In genomic region chr9:124284237-124284831, GRCh38 we compare ENCODE assay signal across 1 cellular context.
TF ChIP-seq lines count a peak whose summit lies in the region.

No MANE protein-coding gene starts in this region.

TF ChIP-seq in HepG2, 621 proteins besides CTCF, POLR2A, EP300 and RAD21 (continued from another document and continues in another):
- TF ChIP-seq, protein P1, sequence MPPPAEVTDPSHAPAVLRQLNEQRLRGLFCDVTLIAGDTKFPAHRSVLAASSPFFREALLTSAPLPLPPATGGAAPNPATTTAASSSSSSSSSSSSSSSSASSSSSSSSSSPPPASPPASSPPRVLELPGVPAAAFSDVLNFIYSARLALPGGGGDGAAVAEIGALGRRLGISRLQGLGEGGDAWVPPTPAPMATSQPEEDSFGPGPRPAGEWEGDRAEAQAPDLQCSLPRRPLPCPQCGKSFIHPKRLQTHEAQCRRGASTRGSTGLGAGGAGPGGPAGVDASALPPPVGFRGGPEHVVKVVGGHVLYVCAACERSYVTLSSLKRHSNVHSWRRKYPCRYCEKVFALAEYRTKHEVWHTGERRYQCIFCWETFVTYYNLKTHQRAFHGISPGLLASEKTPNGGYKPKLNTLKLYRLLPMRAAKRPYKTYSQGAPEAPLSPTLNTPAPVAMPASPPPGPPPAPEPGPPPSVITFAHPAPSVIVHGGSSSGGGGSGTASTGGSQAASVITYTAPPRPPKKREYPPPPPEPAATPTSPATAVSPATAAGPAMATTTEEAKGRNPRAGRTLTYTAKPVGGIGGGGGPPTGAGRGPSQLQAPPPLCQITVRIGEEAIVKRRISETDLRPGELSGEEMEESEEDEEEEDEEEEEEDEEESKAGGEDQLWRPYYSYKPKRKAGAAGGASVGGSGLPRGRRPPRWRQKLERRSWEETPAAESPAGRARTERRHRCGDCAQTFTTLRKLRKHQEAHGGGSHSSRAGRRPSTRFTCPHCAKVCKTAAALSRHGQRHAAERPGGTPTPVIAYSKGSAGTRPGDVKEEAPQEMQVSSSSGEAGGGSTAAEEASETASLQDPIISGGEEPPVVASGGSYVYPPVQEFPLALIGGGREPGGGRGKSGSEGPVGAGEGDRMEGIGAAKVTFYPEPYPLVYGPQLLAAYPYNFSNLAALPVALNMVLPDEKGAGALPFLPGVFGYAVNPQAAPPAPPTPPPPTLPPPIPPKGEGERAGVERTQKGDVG (CRISPR knock-in tag; IDR thresholded peaks at IDR 0.05; ENCODE audit: borderline replicate concordance): 0 out of 2 replicates have a peak, but pooled peaks have one; percentile 15
- TF ChIP-seq ZNF629 (CRISPR knock-in tag; conservative IDR thresholded peaks at IDR 0.05): peak; percentile 65; the same call in 1 of the 2 replicates
- TF ChIP-seq DPF2 (CRISPR knock-in tag; IDR thresholded peaks at IDR 0.05; ENCODE audit: borderline replicate concordance, low read depth): peak; percentile 44; the same call in 1 of the 2 replicates
- TF ChIP-seq FOXK1 (CRISPR knock-in tag; IDR thresholded peaks at IDR 0.05; ENCODE audit: borderline replicate concordance, low read depth): peak; percentile 43; the same call in 1 of the 2 replicates
- TF ChIP-seq MEF2D (CRISPR knock-in tag; IDR thresholded peaks at IDR 0.05): peak; percentile 35; the same call in 1 of the 2 replicates
- TF ChIP-seq ZNF546 (CRISPR knock-in tag; conservative IDR thresholded peaks at IDR 0.05): no peak
- 0 out of 2 replicates have a peak, but pooled peaks have one; percentile 25 for TF ChIP-seq ZNF124 (CRISPR knock-in tag; IDR thresholded peaks at IDR 0.05)
- no peak for TF ChIP-seq KIAA2018 (CRISPR knock-in tag; IDR thresholded peaks at IDR 0.05; ENCODE audit: borderline replicate concordance)
- TF ChIP-seq ZNF792 (CRISPR knock-in tag; IDR thresholded peaks at IDR 0.05): peak; percentile 36; the same call in 1 of the 2 replicates
- TF ChIP-seq HMG20A (CRISPR knock-in tag; IDR thresholded peaks at IDR 0.05; ENCODE audit: borderline replicate concordance): peak; percentile 63; the same call in 1 of the 2 replicates
- TF ChIP-seq ZNF746 (CRISPR knock-in tag; IDR thresholded peaks at IDR 0.05): peak; percentile 48; the same call in 1 of the 2 replicates
- no peak for TF ChIP-seq ZNF232 (CRISPR knock-in tag; IDR thresholded peaks at IDR 0.05; ENCODE audit: borderline replicate concordance)
- peak; percentile 74 for TF ChIP-seq ZNF605 (CRISPR knock-in tag; IDR thresholded peaks at IDR 0.05)
- TF ChIP-seq, protein P2, sequence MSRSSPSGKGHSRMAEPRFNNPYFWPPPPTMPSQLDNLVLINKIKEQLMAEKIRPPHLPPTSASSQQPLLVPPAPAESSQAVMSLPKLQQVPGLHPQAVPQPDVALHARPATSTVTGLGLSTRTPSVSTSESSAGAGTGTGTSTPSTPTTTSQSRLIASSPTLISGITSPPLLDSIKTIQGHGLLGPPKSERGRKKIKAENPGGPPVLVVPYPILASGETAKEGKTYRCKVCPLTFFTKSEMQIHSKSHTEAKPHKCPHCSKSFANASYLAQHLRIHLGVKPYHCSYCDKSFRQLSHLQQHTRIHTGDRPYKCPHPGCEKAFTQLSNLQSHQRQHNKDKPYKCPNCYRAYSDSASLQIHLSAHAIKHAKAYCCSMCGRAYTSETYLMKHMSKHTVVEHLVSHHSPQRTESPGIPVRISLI (CRISPR knock-in tag; IDR thresholded peaks at IDR 0.05; ENCODE audit: borderline replicate concordance): peak; percentile 33; the same call in 1 of the 2 replicates
- 0 out of 2 replicates have a peak, but pooled peaks have one; percentile 16 for TF ChIP-seq ZNF775 (CRISPR knock-in tag; IDR thresholded peaks at IDR 0.05; ENCODE audit: borderline replicate concordance)
- no peak for TF ChIP-seq ZNF484 (CRISPR knock-in tag; IDR thresholded peaks at IDR 0.05; ENCODE audit: borderline replicate concordance, low read depth)
- no peak for TF ChIP-seq ZNF367 (CRISPR knock-in tag; IDR thresholded peaks at IDR 0.05; ENCODE audit: borderline replicate concordance)
- TF ChIP-seq ZNF790 (CRISPR knock-in tag; IDR thresholded peaks at IDR 0.05; ENCODE audit: borderline replicate concordance): peak; percentile 69; the same call in 1 of the 2 replicates
- peak; percentile 26; the same call in 1 of the 2 replicates for TF ChIP-seq TAF1 (CRISPR knock-in tag; IDR thresholded peaks at IDR 0.05)
- no peak for TF ChIP-seq ZNF704 (CRISPR knock-in tag; IDR thresholded peaks at IDR 0.05; ENCODE audit: borderline replicate concordance)
- TF ChIP-seq KLF16 (CRISPR knock-in tag; IDR thresholded peaks at IDR 0.05): no peak
- peak; percentile 13; the same call in 1 of the 2 replicates for TF ChIP-seq BRCA1 (CRISPR knock-in tag; IDR thresholded peaks at IDR 0.05)
- 0 out of 2 replicates have a peak, but pooled peaks have one; percentile 45 for TF ChIP-seq ZNF747 (CRISPR knock-in tag; IDR thresholded peaks at IDR 0.05; ENCODE audit: borderline replicate concordance)
- peak; percentile 30; the same call in 1 of the 2 replicates for TF ChIP-seq CREM (IDR thresholded peaks at IDR 0.05)
- no peak for TF ChIP-seq CREM (CRISPR knock-in tag; IDR thresholded peaks at IDR 0.05)
- TF ChIP-seq SP5 (CRISPR knock-in tag; IDR thresholded peaks at IDR 0.05; ENCODE audit: borderline replicate concordance, low read depth): peak; percentile 24; the same call in 1 of the 2 replicates
- peak; percentile 15; the same call in 1 of the 2 replicates for TF ChIP-seq ZNF292 (CRISPR knock-in tag; IDR thresholded peaks at IDR 0.05; ENCODE audit: borderline replicate concordance, low read depth)
- no peak for TF ChIP-seq SP4 (CRISPR knock-in tag; IDR thresholded peaks at IDR 0.05)
- 0 out of 2 replicates have a peak, but pooled peaks have one; percentile 49 for TF ChIP-seq ZMYM2 (CRISPR knock-in tag; IDR thresholded peaks at IDR 0.05)
- TF ChIP-seq POLR2G (IDR thresholded peaks at IDR 0.05; ENCODE audit: low read depth, low read length): peak; percentile 55; the same call in 1 of the 2 replicates
- peak; percentile 77 for TF ChIP-seq HOXA3 (CRISPR knock-in tag; IDR thresholded peaks at IDR 0.05)
- TF ChIP-seq ERF (CRISPR knock-in tag; IDR thresholded peaks at IDR 0.05): no peak; the same call in 1 of the 2 replicates
- TF ChIP-seq HNRNPUL1 (IDR thresholded peaks at IDR 0.05; ENCODE audit: low read depth, low read length): no peak
- 0 out of 2 replicates have a peak, but pooled peaks have one; percentile 19 for TF ChIP-seq MIXL1 (CRISPR knock-in tag; IDR thresholded peaks at IDR 0.05)
- TF ChIP-seq ZNF101 (CRISPR knock-in tag; IDR thresholded peaks at IDR 0.05; ENCODE audit: borderline replicate concordance, low read depth): no peak
- TF ChIP-seq KDM5B (CRISPR knock-in tag; IDR thresholded peaks at IDR 0.05; ENCODE audit: borderline replicate concordance): peak; percentile 42; the same call in 1 of the 2 replicates
- TF ChIP-seq GATAD2A (CRISPR knock-in tag; IDR thresholded peaks at IDR 0.05): peak; percentile 86
- peak; percentile 97 for TF ChIP-seq HNF1A (IDR thresholded peaks at IDR 0.05; ENCODE audit: low read depth)
- TF ChIP-seq HNF1A (CRISPR knock-in tag; IDR thresholded peaks at IDR 0.05; ENCODE audit: borderline replicate concordance): peak; percentile 98
- TF ChIP-seq DRAP1 (CRISPR knock-in tag; IDR thresholded peaks at IDR 0.05): peak; percentile 87
- TF ChIP-seq EEA1 (CRISPR knock-in tag; IDR thresholded peaks at IDR 0.05; ENCODE audit: borderline replicate concordance): no peak
- TF ChIP-seq WIZ (CRISPR knock-in tag; IDR thresholded peaks at IDR 0.05): peak; percentile 44; the same call in 1 of the 2 replicates
- peak; percentile 60 for TF ChIP-seq SAP130 (CRISPR knock-in tag; IDR thresholded peaks at IDR 0.05; ENCODE audit: low read depth)
